Comparison of ENCODE assay signal across 21 cellular contexts in genomic region chr4:99473131-99473530, GRCh38. TPM values are rescaled to one million over a fixed set of nuclear protein-coding genes. Genes with fewer than 3 reads are reported as not detected.
"Had no signal": no experiment of that assay in that cellular context is flagged by ENCODE, and none has a peak within 500 bp of the region (broad histone marks: within the 10 kb centered on the region; RNA-seq: fewer than 3 reads in every experiment).

No MANE protein-coding gene starts in this region.

- DNase-seq: activated CD4-positive, alpha-beta T cell treated with anti-CD3 and anti-CD28 coated beads for 36 hours; activated CD8-positive, alpha-beta memory T cell treated with anti-CD3 and anti-CD28 coated beads, Interleukin-2, amount 50 U/mL, for 4 hours; activated CD8-positive, alpha-beta T cell treated with anti-CD3 and anti-CD28 coated beads for 36 hours; activated naive CD4-positive, alpha-beta T cell; cerebellar nuclear complex; dermis blood vessel endothelial cell; endodermal cell; esophagus squamous epithelium; left cardiac atrium; mucosa of descending colon; psoas muscle; SK-N-SH; stimulated activated CD4-positive, alpha-beta T cell treated with anti-CD3 and anti-CD28 coated beads, Interleukin-12 subunit alpha, Interleukin-12 subunit beta, amount 100 ng/mL, for 4 hours; stimulated activated naive CD4-positive, alpha-beta T cell; T-helper 1 cell; upper lobe of right lung; WERI-Rb-1 had no signal

- H3K36me3 ChIP-seq: esophagus squamous epithelium, gastroesophageal sphincter, upper lobe of right lung, WERI-Rb-1 had no signal

- ATAC-seq: activated CD4-positive, alpha-beta T cell treated with anti-CD3 and anti-CD28 coated beads for 36 hours; activated CD8-positive, alpha-beta T cell treated with anti-CD3 and anti-CD28 coated beads for 36 hours; gastroesophageal sphincter; left cardiac atrium; mucosa of descending colon; psoas muscle; sciatic nerve; upper lobe of right lung had no signal

- H3K4me3 ChIP-seq: esophagus squamous epithelium, gastroesophageal sphincter, lung, mucosa of descending colon, psoas muscle, upper lobe of right lung had no signal

- H3K27me3 ChIP-seq: esophagus squamous epithelium, gastroesophageal sphincter, upper lobe of right lung had no signal

RNA-seq across cellular contexts. Expression of gene C4orf17, which starts 37.7 kb away (rescaled TPM):
- total RNA-seq: activated CD4-positive, alpha-beta T cell treated with anti-CD3 and anti-CD28 coated beads for 36 hours; activated CD8-positive, alpha-beta T cell treated with anti-CD3 and anti-CD28 coated beads for 36 hours; dermis blood vessel endothelial cell; endodermal cell; esophagus squamous epithelium; gastroesophageal sphincter; left cardiac atrium; lung; mucosa of descending colon; omental fat pad; psoas muscle; sciatic nerve; upper lobe of right lung had no signal

RNA-seq across cellular contexts. Expression of gene ADH7, which starts 38.0 kb away (rescaled TPM):
- total RNA-seq: activated CD4-positive, alpha-beta T cell treated with anti-CD3 and anti-CD28 coated beads for 36 hours; activated CD8-positive, alpha-beta T cell treated with anti-CD3 and anti-CD28 coated beads for 36 hours; dermis blood vessel endothelial cell; endodermal cell; left cardiac atrium; mucosa of descending colon; omental fat pad; psoas muscle; sciatic nerve; upper lobe of right lung had no signal
